1 cellular context compared by ENCODE assay signal in the genomic region with DNA sequence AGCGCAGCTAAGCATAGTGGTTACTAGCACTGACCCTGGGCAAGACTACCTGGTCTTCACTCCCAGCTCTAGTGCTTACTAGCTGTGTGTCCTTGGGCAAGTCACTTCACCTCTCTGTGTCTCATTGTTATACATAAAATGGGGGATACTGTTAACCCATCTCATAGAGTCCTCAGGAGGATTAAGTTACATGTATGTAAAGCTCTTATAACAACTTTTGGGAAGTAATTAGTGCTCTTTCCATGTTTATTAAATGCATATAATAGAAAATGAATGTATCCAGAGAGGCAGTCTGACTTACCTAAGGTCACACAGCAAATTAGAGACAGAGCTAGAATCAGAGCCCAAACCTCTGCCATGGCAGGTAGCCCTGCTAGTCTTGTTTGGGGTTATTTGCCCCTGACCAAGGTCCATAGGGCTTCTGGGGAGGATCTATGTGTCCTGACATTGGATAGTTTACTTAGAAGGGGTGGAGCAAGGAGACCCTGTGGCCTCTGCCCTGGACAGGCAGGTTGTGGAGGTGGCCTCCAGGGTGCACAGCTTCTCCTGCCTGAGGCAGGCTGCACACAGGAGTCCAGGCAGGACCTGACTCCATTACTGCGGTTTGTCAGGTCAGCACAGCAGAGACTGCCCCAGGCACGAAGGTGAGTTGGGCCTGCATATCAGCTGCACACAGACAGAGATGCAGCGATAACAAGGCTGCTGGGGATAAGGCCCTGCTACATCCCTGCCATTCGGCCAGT.
A peak's percentile ranks its signal among the peaks of the same experiment; 100 is the strongest.
TF ChIP-seq lines count a peak whose summit lies in the region.

No MANE protein-coding gene starts in this region.

TF ChIP-seq in HepG2, 621 proteins besides CTCF, POLR2A, EP300 and RAD21 (continued from another document):
- TF ChIP-seq KDM2A (CRISPR knock-in tag; IDR thresholded peaks at IDR 0.05; ENCODE audit: borderline replicate concordance, low read depth) (peak; percentile 18; the same call in 1 of the 2 replicates), ZC3H13 (CRISPR knock-in tag; IDR thresholded peaks at IDR 0.05) (no peak), FLYWCH1 (CRISPR knock-in tag; IDR thresholded peaks at IDR 0.05) (peak; percentile 31; the same call in 1 of the 2 replicates), LCORL (IDR thresholded peaks at IDR 0.05) (no peak), LCORL (CRISPR knock-in tag; IDR thresholded peaks at IDR 0.05) (peak; percentile 54; the same call in 1 of the 2 replicates), NFE2L1 (CRISPR knock-in tag; IDR thresholded peaks at IDR 0.05; ENCODE audit: borderline replicate concordance) (no peak), CHD4 (IDR thresholded peaks at IDR 0.05; ENCODE audit: borderline replicate concordance, low read length) (0 out of 2 replicates have a peak, but pooled peaks have one; percentile 27), ZSCAN30 (CRISPR knock-in tag; IDR thresholded peaks at IDR 0.05) (no peak), KDM1A (CRISPR knock-in tag; IDR thresholded peaks at IDR 0.05) (0 out of 2 replicates have a peak, but pooled peaks have one; percentile 10), FOXC1 (CRISPR knock-in tag; IDR thresholded peaks at IDR 0.05; ENCODE audit: borderline replicate concordance) (peak; percentile 34; the same call in 1 of the 2 replicates), SMYD3 (CRISPR knock-in tag; IDR thresholded peaks at IDR 0.05) (0 out of 2 replicates have a peak, but pooled peaks have one; percentile 32), ZNF432 (CRISPR knock-in tag; IDR thresholded peaks at IDR 0.05; ENCODE audit: borderline replicate concordance) (no peak), SPEN (CRISPR knock-in tag; IDR thresholded peaks at IDR 0.05; ENCODE audit: low read depth) (0 out of 2 replicates have a peak, but pooled peaks have one; percentile 22), ZFP36 (IDR thresholded peaks at IDR 0.05; ENCODE audit: borderline replicate concordance, low read depth, low read length, partially characterized antibody) (peak; percentile 22), BCL3 (CRISPR knock-in tag; IDR thresholded peaks at IDR 0.05) (peak; percentile 22; the same call in 1 of the 2 replicates), ZNF574 (CRISPR knock-in tag; IDR thresholded peaks at IDR 0.05) (no peak), HNRNPLL (IDR thresholded peaks at IDR 0.05; ENCODE audit: low read depth, low read length, poor library complexity, severe bottlenecking) (no peak), TBP (CRISPR knock-in tag; IDR thresholded peaks at IDR 0.05) (no peak), PHF21A (CRISPR knock-in tag; IDR thresholded peaks at IDR 0.05) (0 out of 2 replicates have a peak, but pooled peaks have one; percentile 36), ZKSCAN8 (CRISPR knock-in tag; IDR thresholded peaks at IDR 0.05; ENCODE audit: borderline replicate concordance) (no peak), ZFP41 (CRISPR knock-in tag; IDR thresholded peaks at IDR 0.05; ENCODE audit: borderline replicate concordance) (no peak), TFAP4 (IDR thresholded peaks at IDR 0.05; ENCODE audit: borderline replicate concordance, low read depth) (peak; percentile 19; the same call in 1 of the 2 replicates), ZNF776 (CRISPR knock-in tag; IDR thresholded peaks at IDR 0.05) (no peak), FIP1L1 (IDR thresholded peaks at IDR 0.05; ENCODE audit: borderline replicate concordance, insufficient read depth, low read depth, low read length) (0 out of 2 replicates have a peak, but pooled peaks have one; percentile 25), NRL (CRISPR knock-in tag; IDR thresholded peaks at IDR 0.05; ENCODE audit: borderline replicate concordance) (peak; percentile 36; the same call in 1 of the 2 replicates), MIER2 (CRISPR knock-in tag; IDR thresholded peaks at IDR 0.05) (no peak), PBX3 (CRISPR knock-in tag; IDR thresholded peaks at IDR 0.05; ENCODE audit: borderline replicate concordance) (no peak)
- TF ChIP-seq, protein P1, sequence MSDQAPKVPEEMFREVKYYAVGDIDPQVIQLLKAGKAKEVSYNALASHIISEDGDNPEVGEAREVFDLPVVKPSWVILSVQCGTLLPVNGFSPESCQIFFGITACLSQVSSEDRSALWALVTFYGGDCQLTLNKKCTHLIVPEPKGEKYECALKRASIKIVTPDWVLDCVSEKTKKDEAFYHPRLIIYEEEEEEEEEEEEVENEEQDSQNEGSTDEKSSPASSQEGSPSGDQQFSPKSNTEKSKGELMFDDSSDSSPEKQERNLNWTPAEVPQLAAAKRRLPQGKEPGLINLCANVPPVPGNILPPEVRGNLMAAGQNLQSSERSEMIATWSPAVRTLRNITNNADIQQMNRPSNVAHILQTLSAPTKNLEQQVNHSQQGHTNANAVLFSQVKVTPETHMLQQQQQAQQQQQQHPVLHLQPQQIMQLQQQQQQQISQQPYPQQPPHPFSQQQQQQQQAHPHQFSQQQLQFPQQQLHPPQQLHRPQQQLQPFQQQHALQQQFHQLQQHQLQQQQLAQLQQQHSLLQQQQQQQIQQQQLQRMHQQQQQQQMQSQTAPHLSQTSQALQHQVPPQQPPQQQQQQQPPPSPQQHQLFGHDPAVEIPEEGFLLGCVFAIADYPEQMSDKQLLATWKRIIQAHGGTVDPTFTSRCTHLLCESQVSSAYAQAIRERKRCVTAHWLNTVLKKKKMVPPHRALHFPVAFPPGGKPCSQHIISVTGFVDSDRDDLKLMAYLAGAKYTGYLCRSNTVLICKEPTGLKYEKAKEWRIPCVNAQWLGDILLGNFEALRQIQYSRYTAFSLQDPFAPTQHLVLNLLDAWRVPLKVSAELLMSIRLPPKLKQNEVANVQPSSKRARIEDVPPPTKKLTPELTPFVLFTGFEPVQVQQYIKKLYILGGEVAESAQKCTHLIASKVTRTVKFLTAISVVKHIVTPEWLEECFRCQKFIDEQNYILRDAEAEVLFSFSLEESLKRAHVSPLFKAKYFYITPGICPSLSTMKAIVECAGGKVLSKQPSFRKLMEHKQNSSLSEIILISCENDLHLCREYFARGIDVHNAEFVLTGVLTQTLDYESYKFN (CRISPR knock-in tag; conservative IDR thresholded peaks at IDR 0.05) = peak; percentile 66
- TF ChIP-seq, protein P2, sequence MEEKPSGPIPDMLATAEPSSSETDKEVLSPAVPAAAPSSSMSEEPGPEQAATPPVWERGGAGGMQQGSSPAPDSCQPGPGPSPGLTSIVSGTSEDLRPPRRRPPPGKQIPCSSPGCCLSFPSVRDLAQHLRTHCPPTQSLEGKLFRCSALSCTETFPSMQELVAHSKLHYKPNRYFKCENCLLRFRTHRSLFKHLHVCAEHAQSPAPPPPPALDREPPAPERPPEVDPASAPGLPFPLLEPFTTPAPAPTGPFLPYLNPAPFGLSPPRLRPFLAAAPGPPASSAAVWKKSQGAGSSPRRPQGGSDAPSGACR (CRISPR knock-in tag; IDR thresholded peaks at IDR 0.05) = 0 out of 2 replicates have a peak, but pooled peaks have one; percentile 45
- TF ChIP-seq, protein P3, sequence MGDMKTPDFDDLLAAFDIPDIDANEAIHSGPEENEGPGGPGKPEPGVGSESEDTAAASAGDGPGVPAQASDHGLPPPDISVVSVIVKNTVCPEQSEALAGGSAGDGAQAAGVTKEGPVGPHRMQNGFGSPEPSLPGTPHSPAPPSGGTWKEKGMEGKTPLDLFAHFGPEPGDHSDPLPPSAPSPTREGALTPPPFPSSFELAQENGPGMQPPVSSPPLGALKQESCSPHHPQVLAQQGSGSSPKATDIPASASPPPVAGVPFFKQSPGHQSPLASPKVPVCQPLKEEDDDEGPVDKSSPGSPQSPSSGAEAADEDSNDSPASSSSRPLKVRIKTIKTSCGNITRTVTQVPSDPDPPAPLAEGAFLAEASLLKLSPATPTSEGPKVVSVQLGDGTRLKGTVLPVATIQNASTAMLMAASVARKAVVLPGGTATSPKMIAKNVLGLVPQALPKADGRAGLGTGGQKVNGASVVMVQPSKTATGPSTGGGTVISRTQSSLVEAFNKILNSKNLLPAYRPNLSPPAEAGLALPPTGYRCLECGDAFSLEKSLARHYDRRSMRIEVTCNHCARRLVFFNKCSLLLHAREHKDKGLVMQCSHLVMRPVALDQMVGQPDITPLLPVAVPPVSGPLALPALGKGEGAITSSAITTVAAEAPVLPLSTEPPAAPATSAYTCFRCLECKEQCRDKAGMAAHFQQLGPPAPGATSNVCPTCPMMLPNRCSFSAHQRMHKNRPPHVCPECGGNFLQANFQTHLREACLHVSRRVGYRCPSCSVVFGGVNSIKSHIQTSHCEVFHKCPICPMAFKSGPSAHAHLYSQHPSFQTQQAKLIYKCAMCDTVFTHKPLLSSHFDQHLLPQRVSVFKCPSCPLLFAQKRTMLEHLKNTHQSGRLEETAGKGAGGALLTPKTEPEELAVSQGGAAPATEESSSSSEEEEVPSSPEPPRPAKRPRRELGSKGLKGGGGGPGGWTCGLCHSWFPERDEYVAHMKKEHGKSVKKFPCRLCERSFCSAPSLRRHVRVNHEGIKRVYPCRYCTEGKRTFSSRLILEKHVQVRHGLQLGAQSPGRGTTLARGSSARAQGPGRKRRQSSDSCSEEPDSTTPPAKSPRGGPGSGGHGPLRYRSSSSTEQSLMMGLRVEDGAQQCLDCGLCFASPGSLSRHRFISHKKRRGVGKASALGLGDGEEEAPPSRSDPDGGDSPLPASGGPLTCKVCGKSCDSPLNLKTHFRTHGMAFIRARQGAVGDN (CRISPR knock-in tag; IDR thresholded peaks at IDR 0.05) = peak; percentile 62
